ENCODE assay signal across 9 cellular contexts in the genomic region with DNA sequence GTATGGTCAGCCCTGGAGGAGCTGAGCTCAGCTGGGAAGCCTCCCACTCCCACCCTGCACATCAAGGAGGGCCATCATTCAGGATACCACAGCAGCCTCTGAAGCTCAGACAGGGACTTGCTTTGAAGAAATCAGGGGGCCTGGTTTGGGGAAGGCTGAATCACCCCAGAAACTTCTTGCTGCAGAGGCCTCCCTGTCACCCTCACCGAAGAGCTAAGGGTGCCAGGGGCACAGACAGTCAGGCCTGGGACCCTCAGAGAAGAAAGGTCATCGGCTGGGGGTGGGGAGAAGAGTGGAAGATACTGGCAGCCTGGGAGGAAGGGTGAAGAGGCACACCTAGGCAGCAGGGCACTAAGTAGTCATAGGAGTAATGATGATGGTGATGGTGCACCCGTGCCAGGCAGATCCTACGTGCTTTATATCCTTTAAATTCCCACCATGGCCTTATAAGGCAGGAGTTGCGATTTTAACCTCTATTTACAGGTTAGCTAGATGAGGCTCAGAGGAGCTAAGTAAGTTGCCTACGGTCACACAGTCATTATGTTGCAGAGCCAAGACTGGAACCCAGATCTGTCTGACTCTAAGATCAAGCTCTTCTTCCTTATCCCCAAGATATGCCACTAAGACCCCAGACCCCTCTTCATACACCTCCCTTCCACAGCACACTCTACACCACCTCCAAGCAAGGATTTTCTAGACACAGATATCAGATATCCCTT. TPM values are rescaled to one million over a fixed set of nuclear protein-coding genes. Genes with fewer than 3 reads are reported as not detected.
A peak's percentile ranks its signal among the peaks of the same experiment; 100 is the strongest.
DNase-seq lines count a peak whose midpoint lies in the region; ATAC-seq and TF ChIP-seq lines count a peak whose summit lies in the region.
"Had no signal": no experiment of that assay in that cellular context is flagged by ENCODE, and none has a peak within 500 bp of the region (broad histone marks: within the 10 kb centered on the region; RNA-seq: fewer than 3 reads in every experiment).

No MANE protein-coding gene starts in this region.

- H3K4me3 Mint-ChIP-seq in activated T-cell treated with anti-CD3 and anti-CD28 coated beads, Interleukin-2, amount 50 U/mL, for 4 hours = peak overlapping the region; percentile 80

- H3K79me1 ChIP-seq in mesendoderm (ENCODE audit: low read length) = peaks cover 19% of the 10 kb centered on the region

- peaks cover 75% of the 10 kb centered on the region for H3K4me1 Mint-ChIP-seq in activated T-cell treated with anti-CD3 and anti-CD28 coated beads, Interleukin-2, amount 50 U/mL, for 4 hours (ENCODE audit: low read depth)

- intact Hi-C loops in thyroid gland (cut with DNase I) = no loop called here

- WGBS in adipose tissue, 3 donors = 52 to 85% (median 60%) methylated on average over 6 of the region's 6 CpGs
- no CpG with 5 or more reads among the region's 6 CpGs for WGBS in mesendoderm (ENCODE audit: extremely low coverage, insufficient coverage, low lambda C conversion rate)
- WGBS in thyroid gland, 2 donors = 70 to 92% methylated on average over 6 of the region's 6 CpGs

- H3K27ac ChIP-seq in adipose tissue (ENCODE audit: low read depth, low read length) (peak overlapping the region; percentile 21), mesendoderm (ENCODE audit: low read depth, low read length) (no peak overlapping the region), thyroid gland (peak overlapping the region; percentile 59 to 88 (median 86))

- no peak overlapping the region for H2BK5ac ChIP-seq in mesendoderm (ENCODE audit: low read length)

- H3K56ac ChIP-seq in mesendoderm (ENCODE audit: low read length) = peak overlapping the region; percentile 76

- no peaks in the 10 kb centered on the region for H3K9me3 Mint-ChIP-seq in activated T-cell treated with anti-CD3 and anti-CD28 coated beads, Interleukin-2, amount 50 U/mL, for 4 hours

- H4K8ac ChIP-seq in mesendoderm (ENCODE audit: low read depth, low read length) = no peak overlapping the region

- H3K4me1 ChIP-seq in mesendoderm (ENCODE audit: control insufficient read depth, low read depth, low read length) (peaks cover 14% of the 10 kb centered on the region), thyroid gland (peaks cover 81 to 93% of the 10 kb centered on the region in 2 donors)

- H3K4ac ChIP-seq in mesendoderm (ENCODE audit: low read depth, low read length) = no peak overlapping the region

- DNase-seq in activated T-cell treated with anti-CD3 and anti-CD28 coated beads, Interleukin-2, amount 50 U/mL, for 4 hours = no peak
- DNase-seq in activated T-cell treated with anti-CD3 and anti-CD28 coated beads for 4 hours (no peak), mesendoderm (no peak), thyroid gland (no peak), AG20443 (ENCODE audit: low spot score) (no peak), NCI-H526 (lab: John Stamatoyannopoulos, UW) (no peak)
- DNase-seq: NCI-H82 had no signal

- H4K5ac ChIP-seq in mesendoderm (ENCODE audit: low read length) = no peak overlapping the region

- no peak overlapping the region for H3K4me2 ChIP-seq in mesendoderm (ENCODE audit: low read length)

- no peak for TF ChIP-seq CTCF in thyroid gland (IDR thresholded peaks at IDR 0.05)

- H3K36me3 ChIP-seq in mesendoderm (ENCODE audit: control insufficient read depth, insufficient read depth, low read length) = no peaks in the 10 kb centered on the region
- peaks cover 8 to 15% of the 10 kb centered on the region in 2 donors for H3K36me3 ChIP-seq in thyroid gland

- H3K23ac ChIP-seq in mesendoderm (ENCODE audit: low read length) = peak overlapping the region; percentile 39

- H2BK120ac ChIP-seq in mesendoderm (ENCODE audit: low read depth, low read length) = no peak overlapping the region

- no peak overlapping the region for H2AK5ac ChIP-seq in mesendoderm (ENCODE audit: low read length)

- H3K18ac ChIP-seq in mesendoderm (ENCODE audit: low read length) = no peak overlapping the region

- H3K27me3 ChIP-seq in mesendoderm (ENCODE audit: insufficient read depth, low read length, poor library complexity) (no peaks in the 10 kb centered on the region), thyroid gland (no peaks in the 10 kb centered on the region)

- no peaks in the 10 kb centered on the region for H3K27me3 Mint-ChIP-seq in activated T-cell treated with anti-CD3 and anti-CD28 coated beads, Interleukin-2, amount 50 U/mL, for 4 hours (ENCODE audit: low read depth)

- no peak overlapping the region for H2BK15ac ChIP-seq in mesendoderm (replicated peaks; ENCODE audit: low read depth)

- H3K79me2 ChIP-seq in mesendoderm (ENCODE audit: control insufficient read depth, insufficient read depth, low read length) = peaks cover 14% of the 10 kb centered on the region

- H3K4me3 ChIP-seq in mesendoderm (ENCODE audit: low read length) = no peak overlapping the region
- H3K4me3 ChIP-seq in thyroid gland (replicated peaks in 1 of 3) = no peak overlapping the region

- H3K9ac ChIP-seq in mesendoderm (ENCODE audit: low read length) = no peak overlapping the region

- peaks cover 2% of the 10 kb centered on the region for H3K36me3 Mint-ChIP-seq in activated T-cell treated with anti-CD3 and anti-CD28 coated beads, Interleukin-2, amount 50 U/mL, for 4 hours (ENCODE audit: insufficient read depth)

- no peak for TF ChIP-seq POLR2A in thyroid gland (IDR thresholded peaks at IDR 0.05)

- peak; percentile 46 to 47 for ATAC-seq in activated T-cell treated with anti-CD3 and anti-CD28 coated beads, Interleukin-2, amount 50 U/mL, for 4 hours
- ATAC-seq in GM18909 (IDR thresholded peaks at IDR 0.05; ENCODE audit: poor library complexity, unreplicated experiment) = no peak

- no peaks in the 10 kb centered on the region for H3K9me3 ChIP-seq in thyroid gland

RNA-seq across cellular contexts. Expression of gene PNMA1, which starts 28.5 kb away (rescaled TPM):
- 10 to 100 TPM; 41.0 to 55.2 (median 50.8) TPM for total RNA-seq in activated T-cell treated with anti-CD3 and anti-CD28 coated beads, Interleukin-2, amount 50 U/mL, for 4 hours
- polyA plus RNA-seq in adipose tissue = 10 to 100 TPM in 2 of 3 donors, 1 to 10 TPM in 1; 7.6 to 41.4 (median 21.6) TPM
- polyA plus RNA-seq in mesendoderm (2013, experiment 1 of 2) = 34.5 TPM
- polyA plus RNA-seq in mesendoderm (2013, experiment 2 of 2) = 34.4 TPM
- total RNA-seq in thyroid gland = 10 to 100 TPM; 21.7 to 27.7 (median 24.7) TPM
